Comparison of ENCODE assay signal across 8 cellular contexts in genomic region chr7:144834516-144835165, GRCh38. TPM values are rescaled to one million over a fixed set of nuclear protein-coding genes. Genes with fewer than 3 reads are reported as not detected.
DNase-seq lines count a peak whose midpoint lies in the region; ATAC-seq, FAIRE-seq and TF ChIP-seq lines count a peak whose summit lies in the region.

No MANE protein-coding gene starts in this region.

- POLR2A ChIA-PET in A673 (lab: Charles Lee; ENCODE audit: low non-redundant PET), result no interaction called here
- POLR2A ChIA-PET in HepG2 (lab: Yijun Ruan, JAX), result no interaction called here

- no peaks in the 10 kb centered on the region for H3K79me2 ChIP-seq in HepG2 (ENCODE audit: insufficient read depth, low read length)

- no TSS peak for BruUV-seq in A673 (replicated peaks; lab: Mats Ljungman, UMichigan)
- BruUV-seq in HepG2 (replicated peaks; lab: Mats Ljungman, UMichigan), result no TSS peak

- no peak for TF ChIP-seq POLR2A in breast epithelium (IDR thresholded peaks at IDR 0.05)
- TF ChIP-seq POLR2A in HepG2 (IDR thresholded peaks at IDR 0.05; ENCODE audit: insufficient read depth in 1 of 2, low read depth in 2 of 2, low read length in 2 of 2), result no peak
- no peak for TF ChIP-seq POLR2A in stomach (IDR thresholded peaks at IDR 0.05)

- TF ChIP-seq EP300 in HepG2 (IDR thresholded peaks at IDR 0.05; ENCODE audit: low read depth in 2 of 2, low read length in 2 of 2), result no peak
- TF ChIP-seq EP300 in HepG2 (CRISPR knock-in tag; IDR thresholded peaks at IDR 0.05; ENCODE audit: borderline replicate concordance), result no peak
- no peak for TF ChIP-seq EP300 in stomach (IDR thresholded peaks at IDR 0.05)

- DNase-seq in A673 (ENCODE audit: low spot score) (peak; percentile 24), SK-MEL-5 (ENCODE audit: low read depth, low spot score) (peak; percentile 44), breast epithelium (ENCODE audit: low spot score in 2 of 2) (no peak), HepG2 (ENCODE audit: low spot score) (no peak), stomach (no peak), NCI-H146 treated with DMSO at 0.1 percent for 48 hours (lab: John Stamatoyannopoulos, UW; ENCODE audit: unreplicated experiment) (no peak)

- CTCF ChIA-PET in A673 (lab: Charles Lee) (no interaction called here), HepG2 (lab: Yijun Ruan, JAX; ENCODE audit: low intra/inter-chr PET ratio, low total read pairs) (no interaction called here)

- H3K36me3 ChIP-seq in A673 (ENCODE audit: insufficient read depth, low read length, poor library complexity, severe bottlenecking) (no peaks in the 10 kb centered on the region), breast epithelium (no peaks in the 10 kb centered on the region), HepG2 (replicated peaks in 1 of 2; ENCODE audit: control insufficient read depth in 1 of 2, insufficient read depth in 2 of 2, low read length in 2 of 2) (no peaks in the 10 kb centered on the region), stomach (no peaks in the 10 kb centered on the region)

- H3K27me3 ChIP-seq in A673 (replicated peaks; ENCODE audit: insufficient read depth, low read depth, low read length, poor library complexity), result no peaks in the 10 kb centered on the region
- no peaks in the 10 kb centered on the region for H3K27me3 ChIP-seq in breast epithelium
- no peaks in the 10 kb centered on the region; a peak in 1 of 5 replicates for H3K27me3 ChIP-seq in HepG2 (ENCODE audit: control insufficient read depth in 1 of 2, insufficient read depth in 2 of 2, low read length in 2 of 2)
- H3K27me3 ChIP-seq in stomach, result no peaks in the 10 kb centered on the region

- no peak for TF ChIP-seq CTCF in A673 (conservative IDR thresholded peaks at IDR 0.05; ENCODE audit: low read depth, low read length)
- TF ChIP-seq CTCF in breast epithelium (IDR thresholded peaks at IDR 0.05), result no peak
- TF ChIP-seq CTCF in HepG2 (CRISPR knock-in tag; IDR thresholded peaks at IDR 0.05), result no peak
- TF ChIP-seq CTCF in stomach (IDR thresholded peaks at IDR 0.05), result no peak

- peak overlapping the region; percentile 73 for H3K4me3 ChIP-seq in A673 (ENCODE audit: low read depth, low read length, poor library complexity, severe bottlenecking)
- H3K4me3 ChIP-seq in breast epithelium, result peak overlapping the region; percentile 73 to 82 (median 76)
- peak overlapping the region; percentile 65 to 76 (median 73) for H3K4me3 ChIP-seq in HepG2 (replicated peaks in 1 of 3; ENCODE audit: insufficient read depth in 1 of 3, low read depth in 2 of 3, low read length in 3 of 3)
- H3K4me3 ChIP-seq in stomach, result peak overlapping the region; percentile 77 to 87 (median 86)

- peak overlapping the region; percentile 36; the same call in 1 of the 2 replicates for H3K9ac ChIP-seq in HepG2 (ENCODE audit: insufficient read depth, low read depth, low read length)

- H3K4me2 ChIP-seq in HepG2 (ENCODE audit: low read depth, low read length), result peak overlapping the region; percentile 99

- no peak for FAIRE-seq in HepG2 (lab: Jason Lieb, UNC)

- H3K4me1 ChIP-seq in A673 (ENCODE audit: insufficient read depth, low read length, poor library complexity, severe bottlenecking), result peaks cover 4% of the 10 kb centered on the region
- no peaks in the 10 kb centered on the region for H3K4me1 ChIP-seq in breast epithelium
- peaks cover 10% of the 10 kb centered on the region; the same call in 1 of the 2 replicates for H3K4me1 ChIP-seq in HepG2 (ENCODE audit: insufficient read depth, low read length)
- H3K4me1 ChIP-seq in stomach, result peaks cover 0 to 29% (median 10%) of the 10 kb centered on the region in 4 donors

- H3K9me3 ChIP-seq in A673 (ENCODE audit: low read depth, low read length, poor library complexity, severe bottlenecking), result no peaks in the 10 kb centered on the region
- no peaks in the 10 kb centered on the region for H3K9me3 ChIP-seq in breast epithelium
- H3K9me3 ChIP-seq in HepG2 (ENCODE audit: low read length), result no peaks in the 10 kb centered on the region
- H3K9me3 ChIP-seq in stomach, result peaks cover 0 to 8% (median 7%) of the 10 kb centered on the region in 4 donors

- peak overlapping the region; percentile 71 for H3K27ac ChIP-seq in A673 (ENCODE audit: low read depth, low read length, poor library complexity, severe bottlenecking)
- peak overlapping the region; percentile 88 to 92 for H3K27ac ChIP-seq in breast epithelium
- H3K27ac ChIP-seq in HepG2 (ENCODE audit: extremely low read length, insufficient read depth, low read length), result no peak overlapping the region
- H3K27ac ChIP-seq in stomach, result peak overlapping the region in 4 of 5 donors; percentile 94 to 100 (median 96)

- H2AFZ ChIP-seq in HepG2 (ENCODE audit: low read length), result peak overlapping the region; percentile 94

- TF ChIP-seq RAD21 in HepG2 (CRISPR knock-in tag; IDR thresholded peaks at IDR 0.05), result no peak

- ATAC-seq in GM18867 (IDR thresholded peaks at IDR 0.05; ENCODE audit: unreplicated experiment) (peak; percentile 35), HG03066 (IDR thresholded peaks at IDR 0.05; ENCODE audit: low read depth, unreplicated experiment) (peak; percentile 35), HepG2 (no peak)

- 55% methylated on average over 15 of the region's 15 CpGs for WGBS in HepG2 (ENCODE audit: low lambda C conversion rate)
- WGBS in stomach, 5 donors, result 21 to 34% (median 28%) methylated on average over 15 of the region's 15 CpGs

- in situ Hi-C loops in SK-MEL-5 (cut with HindIII; ENCODE audit: low pct_unique_long_range_greater_than_20kb, low sequenced_read_pairs) (loop anchor here (10.0 kb wide), 1 partner anchor 90 kb away; no protein-coding TSS in a partner anchor), HepG2 (cut with HindIII; ENCODE audit: extremely low pct_ligation_motif_present, low pct_unique_long_range_greater_than_20kb) (no loop called here)

- intact Hi-C loops in A673 (cut with micrococcal nuclease; ENCODE audit: unreplicated experiment) (no loop called here), breast epithelium (cut with DNase I; ENCODE audit: low total_unique reads) (no loop called here), HepG2 (cut with micrococcal nuclease; ENCODE audit: unreplicated experiment) (no loop called here), stomach (cut with DNase I; ENCODE audit: low total_unique reads) (no loop called here)

- no peaks in the 10 kb centered on the region for H4K20me1 ChIP-seq in HepG2 (ENCODE audit: insufficient read depth, low read length)

TF ChIP-seq in HepG2, 621 proteins besides CTCF, POLR2A, EP300 and RAD21:
- TF ChIP-seq NCOA1 (CRISPR knock-in tag; IDR thresholded peaks at IDR 0.05), result no peak
- TF ChIP-seq ZNF501 (CRISPR knock-in tag; IDR thresholded peaks at IDR 0.05), result peak; percentile 9; the same call in 1 of the 2 replicates
- TF ChIP-seq ZNF629 (CRISPR knock-in tag; conservative IDR thresholded peaks at IDR 0.05), result peak; percentile 61
- no peak for TF ChIP-seq CBX2 (IDR thresholded peaks at IDR 0.05; ENCODE audit: low read depth, low read length)
- no peak for TF ChIP-seq CBX2 (CRISPR knock-in tag; IDR thresholded peaks at IDR 0.05; ENCODE audit: low read depth)

RNA-seq across cellular contexts. Expression of gene TPK1, which starts 1.2 kb away (rescaled TPM):
- 1.8 and 3.5 TPM in 2 replicates for total RNA-seq in A673 (2021)
- 2.1 and 3.4 TPM in 2 replicates for total RNA-seq in SK-MEL-5 (2014; rRNA removed; shearing (Covaris generic))
- 0.68 and 0.85 TPM in 2 replicates for polyA plus RNA-seq in SK-MEL-5 (2015; cell fraction: cytosol; rRNA removed)
- 9.6 and 15.2 TPM in 2 replicates for polyA plus RNA-seq in SK-MEL-5 (2015; cell fraction: nucleus; rRNA removed)
- total RNA-seq in breast epithelium, result 1 to 10 TPM; 4.8 to 9.8 (median 7.9) TPM
- total RNA-seq in HepG2 (2016; rRNA removed; fragmentation: Illumina TruSeq; extraction: Trizol), result 1.0 and 1.4 TPM in 2 replicates
- total RNA-seq in HepG2 (2016; cell fraction: cytosol; rRNA removed; fragmentation: Illumina TruSeq; extraction: Trizol; ENCODE audit: low read depth), result 1.3 and 1.7 TPM in 2 replicates
- total RNA-seq in HepG2 (2016; cell fraction: insoluble cytoplasmic fraction; rRNA removed; fragmentation: Illumina TruSeq; extraction: Trizol), result 0.45 and 1.3 TPM in 2 replicates
- total RNA-seq in HepG2 (2016; cell fraction: membrane; rRNA removed; fragmentation: Illumina TruSeq; extraction: Trizol), result 1.1 TPM in 2 replicates
- 0.75 and 1.7 TPM in 2 replicates for total RNA-seq in HepG2 (2016; cell fraction: nucleus; rRNA removed; fragmentation: Illumina TruSeq; extraction: Trizol)
- polyA plus RNA-seq in HepG2 (2011; rRNA removed), result 0.74 and 1.2 TPM in 2 replicates
- polyA plus RNA-seq in HepG2 (2011; cell fraction: cytosol; rRNA removed), result 0.42 and 0.62 TPM in 2 replicates
- 0.43 and 0.62 TPM in 2 replicates for polyA plus RNA-seq in HepG2 (2011; cell fraction: nucleus; rRNA removed)
- 0.25 and 0.61 TPM in 2 replicates for polyA plus RNA-seq in HepG2 (2012)
- polyA plus RNA-seq in HepG2 (2016; cell fraction: cytosol; fragmentation: Illumina TruSeq; extraction: Trizol; ENCODE audit: low read depth), result 0.74 and 1.2 TPM in 2 replicates
- polyA plus RNA-seq in HepG2 (2016; cell fraction: insoluble cytoplasmic fraction; fragmentation: Illumina TruSeq; extraction: Trizol; ENCODE audit: low read depth), result 0.61 and 1.4 TPM in 2 replicates
- 0.98 and 1.2 TPM in 2 replicates for polyA plus RNA-seq in HepG2 (2016; cell fraction: membrane; fragmentation: Illumina TruSeq; extraction: Trizol; ENCODE audit: low read depth)
- 0.56 and 0.72 TPM in 2 replicates for polyA plus RNA-seq in HepG2 (2016; cell fraction: nucleus; fragmentation: Illumina TruSeq; extraction: Trizol; ENCODE audit: insufficient read depth, low read depth)
- 2.8 and 13.1 TPM in 2 replicates for polyA minus RNA-seq in HepG2 (2011; rRNA and poly(A)+ RNA removed; ENCODE audit: low replicate concordance)
- polyA minus RNA-seq in HepG2 (2011; cell fraction: cytosol; rRNA and poly(A)+ RNA removed), result 0.40 TPM in 1 of 2 replicates, not detected in the other
- polyA minus RNA-seq in HepG2 (2011; cell fraction: nucleus; rRNA and poly(A)+ RNA removed), result 4.0 and 4.7 TPM in 2 replicates
- 10 to 100 TPM in 2 of 5 donors, 1 to 10 TPM in 3; 1.8 to 13.0 (median 5.8) TPM for total RNA-seq in stomach
- 1 to 10 TPM; 2.1 to 4.7 (median 3.8) TPM for polyA plus RNA-seq in stomach

Comparison
In these comparisons a context has a peak if more than half of its experiments do, and no peak if none do; other contexts are left out.
1. DNase-seq: peak in A673 (single experiment) and SK-MEL-5 (single experiment); none in breast epithelium (0 of 2), HepG2 (single experiment), stomach (single experiment) and NCI-H146 treated with DMSO at 0.1 percent for 48 hours (single experiment).
2. Peak in every context shown above with its lines, with median percentiles within 50 percentile points of each other: H3K4me3 ChIP-seq.